Comparison of ENCODE assay signal across 15 cellular contexts in the genomic region with DNA sequence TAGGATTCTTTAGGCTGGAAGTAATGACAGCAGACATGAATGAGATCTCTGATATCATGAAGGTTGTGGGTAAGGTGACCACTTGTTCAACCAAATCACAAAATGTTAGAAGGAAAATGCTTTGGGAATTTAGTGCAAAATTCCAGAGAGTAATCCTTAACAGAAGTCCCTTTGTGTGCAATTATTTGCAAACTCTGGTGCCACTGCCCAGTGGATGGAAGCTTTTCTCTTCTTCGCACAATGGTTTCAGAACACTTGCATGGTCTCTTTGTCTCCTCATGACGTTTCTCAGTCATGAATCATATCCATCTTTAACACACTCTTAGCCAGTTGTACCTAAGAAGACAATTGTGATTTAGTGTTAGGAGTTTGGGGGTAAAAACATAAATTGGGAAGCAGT.
"Had no signal": no experiment of that assay in that cellular context is flagged by ENCODE, and none has a peak within 500 bp of the region (broad histone marks: within the 10 kb centered on the region; RNA-seq: fewer than 3 reads in every experiment).

No MANE protein-coding gene starts in this region.

- H3K4me1 ChIP-seq: gastroesophageal sphincter, lower lobe of right lung, psoas muscle, uterus had no signal

- H3K9me3 ChIP-seq: gastroesophageal sphincter, lower lobe of right lung, psoas muscle, uterus had no signal

- DNase-seq: activated CD4-positive, alpha-beta memory T cell treated with anti-CD3 and anti-CD28 coated beads, Interleukin-2, amount 10 ng/mL, durations not matched to agents 7 days and 5 days; activated naive CD4-positive, alpha-beta T cell; effector CD8-positive, alpha-beta T cell; kidney glomerular epithelial cell; lower lobe of right lung; mucosa of descending colon; natural killer cell; psoas muscle; stimulated activated CD4-positive, alpha-beta T cell treated with anti-CD3 and anti-CD28 coated beads, Interleukin-4, amount 100 ng/mL, for 24 hours; T-helper 9 cell; uterus had no signal

- H3K27me3 Mint-ChIP-seq: activated CD4-positive, alpha-beta memory T cell treated with anti-CD3 and anti-CD28 coated beads, Interleukin-2, amount 10 ng/mL, durations not matched to agents 7 days and 5 days; stimulated activated naive CD8-positive, alpha-beta T cell treated with anti-CD3 and anti-CD28 coated beads, Interleukin-15, Interleukin-2, amounts not matched to agents 100 ng/mL and 50 ng/mL, for 24 hours had no signal

- H3K36me3 ChIP-seq: gastroesophageal sphincter, lower lobe of right lung, uterus had no signal

- H3K4me1 Mint-ChIP-seq: activated CD4-positive, alpha-beta memory T cell treated with anti-CD3 and anti-CD28 coated beads, Interleukin-2, amount 10 ng/mL, durations not matched to agents 7 days and 5 days; natural killer cell had no signal

- H3K4me3 Mint-ChIP-seq: activated CD4-positive, alpha-beta memory T cell treated with anti-CD3 and anti-CD28 coated beads, Interleukin-2, amount 10 ng/mL, durations not matched to agents 7 days and 5 days; natural killer cell; stimulated activated naive CD8-positive, alpha-beta T cell treated with anti-CD3 and anti-CD28 coated beads, Interleukin-15, Interleukin-2, amounts not matched to agents 100 ng/mL and 50 ng/mL, for 24 hours had no signal

- H3K27ac Mint-ChIP-seq: activated CD4-positive, alpha-beta memory T cell treated with anti-CD3 and anti-CD28 coated beads, Interleukin-2, amount 10 ng/mL, durations not matched to agents 7 days and 5 days; natural killer cell; stimulated activated naive CD8-positive, alpha-beta T cell treated with anti-CD3 and anti-CD28 coated beads, Interleukin-15, Interleukin-2, amounts not matched to agents 100 ng/mL and 50 ng/mL, for 24 hours had no signal

- H3K9me3 Mint-ChIP-seq: natural killer cell had no signal

- H3K27ac ChIP-seq: coronary artery, gastroesophageal sphincter, lower lobe of right lung, psoas muscle, uterus, VCaP had no signal

- H3K4me3 ChIP-seq: coronary artery, gastroesophageal sphincter, lower lobe of right lung, mucosa of descending colon, psoas muscle, uterus had no signal

- H3K36me3 Mint-ChIP-seq: natural killer cell had no signal

- H3K27me3 ChIP-seq: gastroesophageal sphincter, uterus had no signal
